ENCODE assay signal across 10 cellular contexts in the genomic region with DNA sequence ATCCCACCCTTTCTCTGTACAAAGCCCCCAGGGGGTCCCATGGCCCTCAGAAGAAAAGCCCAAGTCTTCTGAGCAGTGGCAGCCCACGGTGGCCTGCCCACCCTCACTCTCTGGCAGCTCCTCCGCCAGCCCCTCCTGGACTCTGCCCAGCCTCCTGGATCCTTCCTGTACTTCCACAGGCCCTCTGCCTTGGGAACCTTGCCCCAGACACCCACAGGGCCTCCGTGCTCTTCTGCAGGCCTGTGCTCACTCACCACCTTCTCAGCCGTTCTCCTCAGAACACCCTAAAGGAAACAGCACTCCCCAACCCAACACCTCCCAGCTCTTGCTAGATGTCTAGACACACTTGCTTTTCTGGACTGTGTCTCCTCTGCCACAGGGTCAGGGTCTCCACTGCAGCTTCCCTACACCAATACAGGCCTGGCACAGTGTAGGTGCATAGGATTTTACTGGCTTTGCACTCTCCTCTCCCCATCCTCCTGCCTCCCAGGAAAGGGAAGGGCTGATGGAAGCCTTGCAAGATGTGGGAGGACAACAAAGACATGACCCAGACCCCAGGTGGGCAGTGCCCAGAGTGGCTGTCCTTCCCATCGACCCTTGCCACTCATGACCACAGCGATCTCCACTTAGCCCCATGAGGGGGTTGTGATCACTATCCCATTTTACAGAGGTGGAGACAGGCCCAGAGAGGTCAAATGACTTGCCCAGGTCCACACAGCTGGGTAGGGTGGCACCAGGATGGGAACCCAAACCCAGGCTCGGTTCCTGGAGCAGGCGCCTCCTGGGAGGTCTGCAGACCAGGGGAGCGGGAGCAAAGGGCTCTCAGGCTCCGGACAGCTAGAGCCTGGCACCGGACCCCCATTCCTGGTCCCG. TPM values are rescaled to one million over a fixed set of nuclear protein-coding genes. Genes with fewer than 3 reads are reported as not detected.
DNase-seq lines count a peak whose midpoint lies in the region; ATAC-seq and TF ChIP-seq lines count a peak whose summit lies in the region.
"Had no signal": no experiment of that assay in that cellular context is flagged by ENCODE, and none has a peak within 500 bp of the region (broad histone marks: within the 10 kb centered on the region; RNA-seq: fewer than 3 reads in every experiment).

No MANE protein-coding gene starts in this region.

- no peak overlapping the region for H3K9ac ChIP-seq in duodenal mucosa (ENCODE audit: low read depth in 1 of 2, low read length in 2 of 2)

- 63 to 69% methylated on average over 8 to 11 of the region's 12 CpGs for WGBS in mesodermal cell (ENCODE audit: insufficient coverage in 2 of 2), 2 experiments

- H3K36me3 ChIP-seq in duodenal mucosa (ENCODE audit: control insufficient read depth in 1 of 2, insufficient read depth in 2 of 2, low read length in 2 of 2): peaks cover 0 to 2% of the 10 kb centered on the region in 2 donors
- H3K36me3 ChIP-seq in mesodermal cell (ENCODE audit: control insufficient read depth, insufficient read depth, low read length): peaks cover 3% of the 10 kb centered on the region

- peaks cover 11% of the 10 kb centered on the region for H3K4me1 Mint-ChIP-seq in activated T-cell treated with anti-CD3 and anti-CD28 coated beads, Interleukin-2, amount 50 U/mL, for 4 hours (ENCODE audit: low read depth)
- peaks cover 28% of the 10 kb centered on the region for H3K4me1 Mint-ChIP-seq in type B pancreatic cell (ENCODE audit: unreplicated experiment)

- H3K4me1 ChIP-seq in duodenal mucosa (ENCODE audit: control insufficient read depth in 1 of 2, insufficient read depth in 2 of 2, low read length in 2 of 2): peaks cover 6 to 28% of the 10 kb centered on the region in 2 donors
- peaks cover 13% of the 10 kb centered on the region for H3K4me1 ChIP-seq in mesodermal cell (ENCODE audit: control insufficient read depth, insufficient read depth, low read length, poor library complexity, severe bottlenecking)

- peaks cover 63 to 67% of the 10 kb centered on the region in 2 donors for H3K27me3 ChIP-seq in duodenal mucosa (ENCODE audit: control insufficient read depth in 1 of 2, insufficient read depth in 2 of 2, low read length in 2 of 2)

- peak overlapping the region; percentile 21 for H3K4me3 Mint-ChIP-seq in activated T-cell treated with anti-CD3 and anti-CD28 coated beads, Interleukin-2, amount 50 U/mL, for 4 hours
- H3K4me3 Mint-ChIP-seq in type B pancreatic cell: peak overlapping the region; percentile 81

- H3K9me3 ChIP-seq in duodenal mucosa (ENCODE audit: control insufficient read depth in 1 of 2, low read length in 2 of 2): no peaks in the 10 kb centered on the region
- H3K9me3 ChIP-seq in mesodermal cell (ENCODE audit: control insufficient read depth, low read length): no peaks in the 10 kb centered on the region

- no peak for TF ChIP-seq CTCF in type B pancreatic cell (conservative IDR thresholded peaks at IDR 0.05)

- H3K4me3 ChIP-seq in duodenal mucosa (ENCODE audit: low read depth in 1 of 2, low read length in 2 of 2) (peak overlapping the region; percentile 21 to 54), mesodermal cell (ENCODE audit: extremely low read depth, insufficient read depth, low read length, poor library complexity, severe bottlenecking) (peak overlapping the region; percentile 77)

- no peak overlapping the region for H3K27ac ChIP-seq in duodenal mucosa (ENCODE audit: low read depth, low read length)
- H3K27ac ChIP-seq in mesodermal cell (ENCODE audit: low read depth, low read length, severe bottlenecking): no peak overlapping the region

- H3K36me3 Mint-ChIP-seq in activated T-cell treated with anti-CD3 and anti-CD28 coated beads, Interleukin-2, amount 50 U/mL, for 4 hours (ENCODE audit: insufficient read depth): no peaks in the 10 kb centered on the region
- peaks cover 12% of the 10 kb centered on the region for H3K36me3 Mint-ChIP-seq in type B pancreatic cell

- no peaks in the 10 kb centered on the region for H3K9me3 Mint-ChIP-seq in activated T-cell treated with anti-CD3 and anti-CD28 coated beads, Interleukin-2, amount 50 U/mL, for 4 hours
- H3K9me3 Mint-ChIP-seq in type B pancreatic cell: no peaks in the 10 kb centered on the region
- H3K9me3 Mint-ChIP-seq: activated naive CD4-positive, alpha-beta T cell treated with anti-CD3 and anti-CD28 coated beads, Interleukin-2, amount 10 ng/mL, durations not matched to agents 7 days and 5 days had no signal

- ATAC-seq in activated T-cell treated with anti-CD3 and anti-CD28 coated beads, Interleukin-2, amount 50 U/mL, for 4 hours: no peak
- no peak for ATAC-seq in GM21786 (IDR thresholded peaks at IDR 0.05; ENCODE audit: unreplicated experiment)

- DNase-seq in activated T-cell treated with anti-CD3 and anti-CD28 coated beads, Interleukin-2, amount 50 U/mL, for 4 hours: no peak
- no peak for DNase-seq in activated T-cell treated with anti-CD3 and anti-CD28 coated beads, Interleukin-2, amount 50 U/mL, for 1 hour
- DNase-seq in type B pancreatic cell (ENCODE audit: extremely low spot score, unreplicated experiment): no peak
- no peak for DNase-seq in NCI-H446 (lab: John Stamatoyannopoulos, UW)
- no peak for DNase-seq in NCI-H1092 (lab: John Stamatoyannopoulos, UW)
- DNase-seq: activated naive CD4-positive, alpha-beta T cell treated with anti-CD3 and anti-CD28 coated beads, Interleukin-2, amount 10 ng/mL, durations not matched to agents 7 days and 5 days; stimulated activated CD4-positive, alpha-beta T cell treated with anti-CD3 and anti-CD28 coated beads, Interleukin-2, amount 100 ng/mL, for 24 hours had no signal

- peaks cover 49% of the 10 kb centered on the region for H3K27me3 Mint-ChIP-seq in activated T-cell treated with anti-CD3 and anti-CD28 coated beads, Interleukin-2, amount 50 U/mL, for 4 hours (ENCODE audit: low read depth)
- peaks cover 47% of the 10 kb centered on the region for H3K27me3 Mint-ChIP-seq in type B pancreatic cell

- peak overlapping the region; percentile 58 for H3K27ac Mint-ChIP-seq in type B pancreatic cell
- H3K27ac Mint-ChIP-seq: activated naive CD4-positive, alpha-beta T cell treated with anti-CD3 and anti-CD28 coated beads, Interleukin-2, amount 10 ng/mL, durations not matched to agents 7 days and 5 days had no signal

RNA-seq across cellular contexts. Expression of a gene that starts 2.0 kb away (rescaled TPM):
- under 1 TPM; 0.24 to 0.46 (median 0.37) TPM for total RNA-seq in activated T-cell treated with anti-CD3 and anti-CD28 coated beads, Interleukin-2, amount 50 U/mL, for 4 hours
- polyA plus RNA-seq in mesodermal cell (2013, experiment 1 of 2): 28.7 TPM
- polyA plus RNA-seq in mesodermal cell (2013, experiment 2 of 2): 20.2 TPM
- total RNA-seq in type B pancreatic cell (ENCODE audit: low replicate concordance): 4.2 and 21.7 TPM in 2 replicates

RNA-seq across cellular contexts. Expression of a gene that starts 41.7 kb away (rescaled TPM):
- total RNA-seq in activated T-cell treated with anti-CD3 and anti-CD28 coated beads, Interleukin-2, amount 50 U/mL, for 4 hours: 10 to 100 TPM; 16.4 to 21.1 (median 19.4) TPM
- 23.9 TPM for polyA plus RNA-seq in mesodermal cell (2013, experiment 1 of 2)
- 17.5 TPM for polyA plus RNA-seq in mesodermal cell (2013, experiment 2 of 2)
- 24.6 and 39.5 TPM in 2 replicates for total RNA-seq in type B pancreatic cell (ENCODE audit: low replicate concordance)

RNA-seq across cellular contexts. Expression of a gene that starts 59.9 kb away (rescaled TPM):
- 1 to 10 TPM; 4.6 to 5.8 (median 5.7) TPM for total RNA-seq in activated T-cell treated with anti-CD3 and anti-CD28 coated beads, Interleukin-2, amount 50 U/mL, for 4 hours
- 17.7 TPM for polyA plus RNA-seq in mesodermal cell (2013, experiment 1 of 2)
- polyA plus RNA-seq in mesodermal cell (2013, experiment 2 of 2): 17.0 TPM
- total RNA-seq in type B pancreatic cell (ENCODE audit: low replicate concordance): 34.3 and 38.8 TPM in 2 replicates
